Comparison of ENCODE assay signal across 31 cellular contexts in the genomic region with DNA sequence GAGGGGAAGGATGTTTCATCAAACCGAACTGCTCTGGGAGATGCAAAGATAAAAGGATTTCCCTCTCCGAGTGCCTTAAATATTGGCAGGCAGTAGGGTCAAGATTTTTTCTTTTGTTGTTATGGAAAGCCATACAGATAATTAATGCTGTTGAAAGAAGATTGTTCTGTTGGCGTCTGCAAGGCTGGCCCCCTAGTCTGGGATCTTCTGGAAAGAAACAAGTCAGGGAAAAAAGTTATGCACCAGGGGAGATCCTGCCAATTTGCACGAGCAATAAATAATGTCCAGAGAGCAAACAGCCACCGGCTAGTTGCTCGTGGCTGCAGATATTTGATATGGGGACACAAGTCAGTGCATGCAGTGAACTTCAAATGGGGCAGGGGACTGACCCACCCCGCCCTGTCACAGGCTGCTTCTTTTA.
DNase-seq lines count a peak whose midpoint lies in the region; ATAC-seq lines count a peak whose summit lies in the region.
"Had no signal": no experiment of that assay in that cellular context is flagged by ENCODE, and none has a peak within 500 bp of the region (broad histone marks: within the 10 kb centered on the region; RNA-seq: fewer than 3 reads in every experiment).

No MANE protein-coding gene starts in this region.

- intact Hi-C loops in dendritic cell treated with granulocyte-macrophage colony-stimulating factor and Interleukin-4, amounts not matched to agents 40 ng/mL and 50 ng/mL, for 4 days (cut with micrococcal nuclease), result no loop called here
- intact Hi-C loops in CD4-positive, alpha-beta memory T cell (cut with micrococcal nuclease), result no loop called here

- no peaks in the 10 kb centered on the region for H3K4me1 ChIP-seq in CD4-positive, alpha-beta memory T cell (ENCODE audit: insufficient read depth, low read length)
- H3K4me1 ChIP-seq: parathyroid adenoma, SJSA1 had no signal

- H3K9me3 Mint-ChIP-seq in dendritic cell treated with granulocyte-macrophage colony-stimulating factor and Interleukin-4, amounts not matched to agents 40 ng/mL and 50 ng/mL, for 4 days, result no peaks in the 10 kb centered on the region
- H3K9me3 Mint-ChIP-seq in CD4-positive, alpha-beta memory T cell, result peaks cover 0 to 2% (median 0%) of the 10 kb centered on the region in 8 donors
- H3K9me3 Mint-ChIP-seq: activated CD4-positive, alpha-beta T cell treated with anti-CD3 and anti-CD28 coated beads, Interleukin-2, amount 10 ng/mL, durations not matched to agents 24 days and 14 days; activated naive CD4-positive, alpha-beta T cell treated with anti-CD3 and anti-CD28 coated beads, Interleukin-2, amount 50 U/mL, for 72 hours; T-cell had no signal

- peak overlapping the region; percentile 57 for H3K27ac Mint-ChIP-seq in dendritic cell treated with granulocyte-macrophage colony-stimulating factor and Interleukin-4, amounts not matched to agents 40 ng/mL and 50 ng/mL, for 4 days
- H3K27ac Mint-ChIP-seq in CD4-positive, alpha-beta memory T cell, result no peak overlapping the region
- H3K27ac Mint-ChIP-seq: activated CD4-positive, alpha-beta T cell treated with anti-CD3 and anti-CD28 coated beads, Interleukin-2, amount 10 ng/mL, durations not matched to agents 24 days and 14 days; activated naive CD4-positive, alpha-beta T cell treated with anti-CD3 and anti-CD28 coated beads, Interleukin-2, amount 50 U/mL, for 72 hours; CD4-positive, CD25-positive, alpha-beta regulatory T cell; natural killer cell treated with Interleukin-12 subunit alpha and Interleukin-12 subunit beta and Interleukin-15 and Interleukin-18, amount 100 ng/mL, for 72 hours; T-cell had no signal

- no peaks in the 10 kb centered on the region for H3K36me3 Mint-ChIP-seq in dendritic cell treated with granulocyte-macrophage colony-stimulating factor and Interleukin-4, amounts not matched to agents 40 ng/mL and 50 ng/mL, for 4 days (ENCODE audit: low read depth)
- no peaks in the 10 kb centered on the region for H3K36me3 Mint-ChIP-seq in CD4-positive, alpha-beta memory T cell
- H3K36me3 Mint-ChIP-seq: activated naive CD4-positive, alpha-beta T cell treated with anti-CD3 and anti-CD28 coated beads, Interleukin-2, amount 50 U/mL, for 72 hours; CD4-positive, CD25-positive, alpha-beta regulatory T cell; natural killer cell treated with Interleukin-12 subunit alpha and Interleukin-12 subunit beta and Interleukin-15 and Interleukin-18, amount 100 ng/mL, for 72 hours; T-cell had no signal

- H3K4me3 Mint-ChIP-seq in dendritic cell treated with granulocyte-macrophage colony-stimulating factor and Interleukin-4, amounts not matched to agents 40 ng/mL and 50 ng/mL, for 4 days, result no peak overlapping the region
- H3K4me3 Mint-ChIP-seq in CD4-positive, alpha-beta memory T cell, result no peak overlapping the region
- H3K4me3 Mint-ChIP-seq: activated CD4-positive, alpha-beta T cell treated with anti-CD3 and anti-CD28 coated beads, Interleukin-2, amount 10 ng/mL, durations not matched to agents 24 days and 14 days; CD4-positive, CD25-positive, alpha-beta regulatory T cell; natural killer cell treated with Interleukin-12 subunit alpha and Interleukin-12 subunit beta and Interleukin-15 and Interleukin-18, amount 100 ng/mL, for 72 hours; T-cell had no signal

- POLR2A ChIA-PET in CD4-positive, alpha-beta memory T cell (lab: Charles Lee; ENCODE audit: partially characterized antibody), result no interaction called here

- H3K27me3 Mint-ChIP-seq in dendritic cell treated with granulocyte-macrophage colony-stimulating factor and Interleukin-4, amounts not matched to agents 40 ng/mL and 50 ng/mL, for 4 days, result no peaks in the 10 kb centered on the region
- H3K27me3 Mint-ChIP-seq in CD4-positive, alpha-beta memory T cell, result peaks cover 6 to 11% of the 10 kb centered on the region in 2 donors

- no peak for ATAC-seq in left lobe of liver
- ATAC-seq: activated naive CD4-positive, alpha-beta T cell treated with anti-CD3 and anti-CD28 coated beads, Interleukin-2, amount 50 U/mL, for 72 hours; GM12878; mucosa of descending colon; natural killer cell treated with Interleukin-12 subunit alpha and Interleukin-12 subunit beta and Interleukin-15 and Interleukin-18, amount 100 ng/mL, for 72 hours; right cardiac atrium; stimulated activated naive CD8-positive, alpha-beta T cell treated with anti-CD3 and anti-CD28 coated beads, Interleukin-15, Interleukin-2, amounts not matched to agents 100 U/mL and 50 U/mL, for 24 hours; T-cell had no signal

- H3K27me3 ChIP-seq in CD4-positive, alpha-beta memory T cell (ENCODE audit: insufficient read depth, low read length), result no peaks in the 10 kb centered on the region

- peaks cover 48% of the 10 kb centered on the region for H3K4me1 Mint-ChIP-seq in dendritic cell treated with granulocyte-macrophage colony-stimulating factor and Interleukin-4, amounts not matched to agents 40 ng/mL and 50 ng/mL, for 4 days (ENCODE audit: low read depth)
- H3K4me1 Mint-ChIP-seq in CD4-positive, alpha-beta memory T cell, result no peaks in the 10 kb centered on the region
- H3K4me1 Mint-ChIP-seq: activated CD4-positive, alpha-beta T cell treated with anti-CD3 and anti-CD28 coated beads, Interleukin-2, amount 10 ng/mL, durations not matched to agents 24 days and 14 days; CD4-positive, CD25-positive, alpha-beta regulatory T cell; T-cell had no signal

- DNase-seq in NCI-H2196 (lab: John Stamatoyannopoulos, UW; ENCODE audit: unreplicated experiment) (peak; percentile 19), NCI-H2196 treated with DMSO at 0.1 percent for 48 hours (lab: John Stamatoyannopoulos, UW; ENCODE audit: unreplicated experiment) (no peak), NCI-H526 (lab: John Stamatoyannopoulos, UW) (peak; percentile 68 to 86), retina (peak; percentile 16), left lobe of liver (ENCODE audit: low spot score) (no peak), COLO668 (lab: John Stamatoyannopoulos, UW; ENCODE audit: unreplicated experiment) (no peak)
- DNase-seq in CD4-positive, alpha-beta memory T cell, result no peak
- DNase-seq: activated CD4-positive, alpha-beta T cell treated with anti-CD3 and anti-CD28 coated beads, Interleukin-2, amount 10 ng/mL, durations not matched to agents 24 days and 14 days; activated CD8-positive, alpha-beta memory T cell treated with anti-CD3 and anti-CD28 coated beads for 24 hours; activated effector memory CD4-positive, alpha-beta T cell treated with Interleukin-2 at 50 U/mL for 16 hours; amygdala; CD4-positive, CD25-positive, alpha-beta regulatory T cell; EL; gastrocnemius medialis; hippocampal formation; MG63; mucosa of descending colon; NCI-H1436 treated with DMSO at 0.1 percent for 48 hours; NCI-H2107; NCI-H510A treated with DMSO at 0.1 percent for 48 hours; right cardiac atrium; stimulated activated CD4-positive, alpha-beta T cell treated with anti-CD3 and anti-CD28 coated beads, Interleukin-1b, Interleukin-23, amount 100 ng/mL, for 48 hours; stimulated activated naive CD8-positive, alpha-beta T cell treated with anti-CD3 and anti-CD28 coated beads, Interleukin-15, Interleukin-2, amounts not matched to agents 100 U/mL and 50 U/mL, for 24 hours; T-cell had no signal

- no peaks in the 10 kb centered on the region for H3K36me3 ChIP-seq in CD4-positive, alpha-beta memory T cell (ENCODE audit: insufficient read depth, low read length)
- H3K36me3 ChIP-seq: gastrocnemius medialis, MG63, SJSA1 had no signal

- H3K27ac ChIP-seq in CD4-positive, alpha-beta memory T cell (ENCODE audit: low read depth, low read length), result no peak overlapping the region
- H3K27ac ChIP-seq: gastrocnemius medialis, KMS-11, parathyroid adenoma, SJSA1 had no signal

- no peaks in the 10 kb centered on the region for H3K9me3 ChIP-seq in CD4-positive, alpha-beta memory T cell (ENCODE audit: control insufficient read depth in 1 of 2, low read length in 2 of 2)
- H3K9me3 ChIP-seq: gastrocnemius medialis, MG63, mucosa of descending colon, SJSA1 had no signal

- CTCF ChIA-PET in CD4-positive, alpha-beta memory T cell (lab: Charles Lee; ENCODE audit: partially characterized antibody), result no interaction called here

- no peak overlapping the region for H3K4me3 ChIP-seq in CD4-positive, alpha-beta memory T cell (ENCODE audit: low read length in 2 of 2)
- H3K4me3 ChIP-seq: gastrocnemius medialis, GM12878, MG63, mucosa of descending colon, SJSA1 had no signal

Comparison
In these comparisons a context has a peak if more than half of its experiments do, and no peak if none do; other contexts are left out.
1. DNase-seq: peak in NCI-H2196 (single experiment), NCI-H526 (2 of 2) and retina (single experiment); none in NCI-H2196 treated with DMSO at 0.1 percent for 48 hours (single experiment), left lobe of liver (single experiment), COLO668 (single experiment) and CD4-positive, alpha-beta memory T cell (0 of 5).